ENCODE assay signal across 15 cellular contexts in the genomic region with DNA sequence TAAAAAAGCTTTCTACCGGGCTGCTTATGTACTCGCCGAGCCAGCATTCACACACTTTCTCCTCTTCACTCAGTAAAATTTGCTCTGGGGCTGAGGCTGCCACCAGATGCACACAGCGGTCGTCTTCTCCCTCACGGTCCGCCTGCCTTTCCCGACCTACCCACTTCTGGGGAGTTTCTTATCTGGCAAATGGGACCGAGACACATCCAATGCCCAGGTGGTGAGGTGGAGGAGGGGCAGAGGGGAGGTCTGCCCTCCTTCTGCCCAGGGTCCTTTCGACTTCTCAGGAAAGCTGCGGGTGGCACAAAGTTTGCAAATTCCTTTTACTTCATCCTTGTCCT. TPM values are rescaled to one million over a fixed set of nuclear protein-coding genes. Genes with fewer than 3 reads are reported as not detected.
"Had no signal": no experiment of that assay in that cellular context is flagged by ENCODE, and none has a peak within 500 bp of the region (broad histone marks: within the 10 kb centered on the region; RNA-seq: fewer than 3 reads in every experiment).

No MANE protein-coding gene starts in this region.

- H3K27ac ChIP-seq: esophagus muscularis mucosa, parathyroid adenoma, stomach, thoracic aorta had no signal

- H3K36me3 ChIP-seq: esophagus muscularis mucosa, stomach, thoracic aorta had no signal

- H3K9me3 Mint-ChIP-seq: activated CD4-positive, alpha-beta memory T cell treated with anti-CD3 and anti-CD28 coated beads, Interleukin-2, amount 10 ng/mL, durations not matched to agents 7 days and 5 days; activated naive CD4-positive, alpha-beta T cell treated with anti-CD3 and anti-CD28 coated beads for 36 hours; activated T-helper 1 cell treated with anti-CD3 and anti-CD28 coated beads, Interleukin-12 subunit alpha, Interleukin-12 subunit beta, Interleukin-2, Interleukin-4 antibody, amounts not matched to agents 30 ng/mL and 10 ng/mL and 1 ng/mL, durations not matched to agents 14 hours and 24 hours and 36 hours; natural killer cell treated with Interleukin-12 subunit alpha and Interleukin-12 subunit beta and Interleukin-15 and Interleukin-18, amount 100 ng/mL, for 72 hours had no signal

- ATAC-seq: natural killer cell treated with Interleukin-12 subunit alpha and Interleukin-12 subunit beta and Interleukin-15 and Interleukin-18, amount 100 ng/mL, for 72 hours had no signal

- H3K4me3 Mint-ChIP-seq: activated CD4-positive, alpha-beta memory T cell treated with anti-CD3 and anti-CD28 coated beads, Interleukin-2, amount 10 ng/mL, durations not matched to agents 7 days and 5 days; activated naive CD4-positive, alpha-beta T cell treated with anti-CD3 and anti-CD28 coated beads for 36 hours; activated T-helper 1 cell treated with anti-CD3 and anti-CD28 coated beads, Interleukin-12 subunit alpha, Interleukin-12 subunit beta, Interleukin-2, Interleukin-4 antibody, amounts not matched to agents 30 ng/mL and 10 ng/mL and 1 ng/mL, durations not matched to agents 14 hours and 24 hours and 36 hours; natural killer cell treated with Interleukin-12 subunit alpha and Interleukin-12 subunit beta and Interleukin-15 and Interleukin-18, amount 100 ng/mL, for 72 hours had no signal

- H3K9ac ChIP-seq: parathyroid adenoma had no signal

- H3K27ac Mint-ChIP-seq: activated CD4-positive, alpha-beta memory T cell treated with anti-CD3 and anti-CD28 coated beads, Interleukin-2, amount 10 ng/mL, durations not matched to agents 7 days and 5 days; activated naive CD4-positive, alpha-beta T cell treated with anti-CD3 and anti-CD28 coated beads for 36 hours; activated T-helper 1 cell treated with anti-CD3 and anti-CD28 coated beads, Interleukin-12 subunit alpha, Interleukin-12 subunit beta, Interleukin-2, Interleukin-4 antibody, amounts not matched to agents 30 ng/mL and 10 ng/mL and 1 ng/mL, durations not matched to agents 14 hours and 24 hours and 36 hours; natural killer cell treated with Interleukin-12 subunit alpha and Interleukin-12 subunit beta and Interleukin-15 and Interleukin-18, amount 100 ng/mL, for 72 hours had no signal

- H3K79me2 ChIP-seq: parathyroid adenoma had no signal

- H3K4me1 ChIP-seq: esophagus muscularis mucosa, parathyroid adenoma, stomach had no signal

- H3K4me3 ChIP-seq: esophagus muscularis mucosa, stomach, thoracic aorta had no signal

- H2AFZ ChIP-seq: parathyroid adenoma had no signal

- FAIRE-seq: endometrium, islet of Langerhans, urothelium cell line had no signal

- H3K36me3 Mint-ChIP-seq: natural killer cell treated with Interleukin-12 subunit alpha and Interleukin-12 subunit beta and Interleukin-15 and Interleukin-18, amount 100 ng/mL, for 72 hours had no signal

- DNase-seq: activated CD4-positive, alpha-beta memory T cell treated with anti-CD3 and anti-CD28 coated beads, Interleukin-2, amount 10 ng/mL, durations not matched to agents 7 days and 5 days; activated CD8-positive, alpha-beta memory T cell treated with anti-CD3 and anti-CD28 coated beads, Interleukin-2, amount 50 U/mL, for 48 hours; activated naive CD4-positive, alpha-beta T cell treated with anti-CD3 and anti-CD28 coated beads for 36 hours; cerebellar nuclear complex; stomach; T1000 had no signal

- H3K9me3 ChIP-seq: esophagus muscularis mucosa, stomach, thoracic aorta had no signal

RNA-seq across cellular contexts. Expression of gene GRIK4, which starts 43.9 kb away (rescaled TPM):
- total RNA-seq: activated CD4-positive, alpha-beta memory T cell treated with anti-CD3 and anti-CD28 coated beads, Interleukin-2, amount 10 ng/mL, durations not matched to agents 7 days and 5 days; activated naive CD4-positive, alpha-beta T cell treated with anti-CD3 and anti-CD28 coated beads for 36 hours; dermis microvascular lymphatic vessel endothelial cell; stomach; thoracic aorta had no signal
